ENCODE assay signal across 18 cellular contexts in the genomic region with DNA sequence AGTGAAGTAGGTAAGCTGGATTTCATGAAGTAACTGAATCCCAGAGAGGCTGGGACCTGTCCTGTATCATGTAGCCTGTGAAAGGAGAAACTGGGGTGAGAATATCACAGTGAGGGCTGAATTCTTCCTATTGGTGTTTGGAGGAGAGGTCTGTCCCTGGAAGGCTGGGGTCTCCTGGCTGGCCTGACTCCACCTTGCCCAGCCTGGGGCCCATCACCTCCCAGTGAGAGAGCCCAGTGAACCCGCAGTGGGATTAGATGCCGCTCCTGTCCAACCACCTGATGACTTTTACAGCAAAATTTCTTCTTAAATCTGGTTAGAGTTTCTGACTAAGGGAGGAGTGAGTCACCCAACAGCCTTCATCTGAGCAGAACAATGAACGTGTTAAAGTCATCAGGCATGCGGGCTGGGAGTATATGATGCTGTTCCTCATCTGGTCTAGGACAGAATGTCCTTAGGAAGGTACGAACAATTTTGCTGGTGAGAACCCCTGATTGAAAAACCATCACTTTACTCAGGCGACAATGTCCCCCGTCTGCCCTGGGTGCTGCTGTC.
DNase-seq lines count a peak whose midpoint lies in the region; TF ChIP-seq lines count a peak whose summit lies in the region.
"Had no signal": no experiment of that assay in that cellular context is flagged by ENCODE, and none has a peak within 500 bp of the region (broad histone marks: within the 10 kb centered on the region; RNA-seq: fewer than 3 reads in every experiment).

No MANE protein-coding gene starts in this region.

- no peak overlapping the region for H2AFZ ChIP-seq in H9 (ENCODE audit: low read length)

- H3K4ac ChIP-seq in H9 (ENCODE audit: low read depth, low read length), result no peak overlapping the region

- H2BK12ac ChIP-seq in H9 (ENCODE audit: insufficient read length, low read depth, low read length), result no peak overlapping the region

- no peak overlapping the region for H2AK5ac ChIP-seq in H9 (ENCODE audit: insufficient read length, low read length)

- no peak overlapping the region for H2BK120ac ChIP-seq in H9 (ENCODE audit: low read depth, low read length, poor library complexity, severe bottlenecking)

- H3K14ac ChIP-seq in H9 (ENCODE audit: insufficient read depth, low read length), result no peak overlapping the region

- H4K8ac ChIP-seq in H9 (replicated peaks; ENCODE audit: insufficient read length, low read depth, low read length), result no peak overlapping the region

- no peaks in the 10 kb centered on the region for H3K9me3 ChIP-seq in H9 (ENCODE audit: control insufficient read depth, low read depth, low read length)
- H3K9me3 ChIP-seq: mucosa of descending colon had no signal

- peaks cover 2% of the 10 kb centered on the region for H3K27me3 Mint-ChIP-seq in activated CD4-positive, alpha-beta T cell treated with anti-CD3 and anti-CD28 coated beads, Interleukin-2, amount 10 ng/mL, durations not matched to agents 24 days and 14 days
- no peaks in the 10 kb centered on the region for H3K27me3 Mint-ChIP-seq in H9 (ENCODE audit: low read depth)
- H3K27me3 Mint-ChIP-seq: B cell, progenitor cell of endocrine pancreas had no signal

- no peak overlapping the region for H2BK20ac ChIP-seq in H9 (ENCODE audit: low read depth, low read length, poor library complexity, severe bottlenecking)

- H4K5ac ChIP-seq in H9 (ENCODE audit: insufficient read length, low read depth, low read length), result no peak overlapping the region

- DNase-seq in AG04449 (ENCODE audit: low read depth, low spot score), result peak; percentile 23
- peak; percentile 60 for DNase-seq in HPDE6-E6E7 (ENCODE audit: extremely low spot score)
- peak; percentile 80 for DNase-seq in astrocyte of the hippocampus (ENCODE audit: low read depth, low spot score)
- peak; percentile 59 to 83 for DNase-seq in foreskin fibroblast
- DNase-seq in activated CD4-positive, alpha-beta T cell treated with anti-CD3 and anti-CD28 coated beads, Interleukin-2, amount 10 ng/mL, durations not matched to agents 24 days and 14 days, result no peak
- DNase-seq in SK-N-DZ (ENCODE audit: low spot score), result no peak
- DNase-seq in activated CD4-positive, alpha-beta T cell treated with anti-CD3 and anti-CD28 coated beads, Interleukin-2, amount 50 U/mL, for 48 hours, result no peak
- DNase-seq in H9, result no peak
- DNase-seq: activated T-cell treated with anti-CD3 and anti-CD28 coated beads, Interleukin-2, amount 50 U/mL, for 1 hour; amygdala; DMS79 treated with DMSO at 0.1 percent for 48 hours; H7; mucosa of descending colon; NCI-H1694; NCI-H774 had no signal

- H3K56ac ChIP-seq in H9 (ENCODE audit: insufficient read length, low read depth, low read length), result no peak overlapping the region

- TF ChIP-seq CTCF in AG04449 (IDR thresholded peaks at IDR 0.05; ENCODE audit: insufficient read depth, low read length, missing control alignments), result no peak
- no peak for TF ChIP-seq CTCF in foreskin fibroblast (IDR thresholded peaks at IDR 0.05; ENCODE audit: low read depth, low read length)
- TF ChIP-seq CTCF in H9 (conservative IDR thresholded peaks at IDR 0.05), result no peak

- no peak overlapping the region for H3K27ac ChIP-seq in H9 (ENCODE audit: insufficient read length, low read depth, low read length)
- H3K27ac ChIP-seq: SK-N-MC had no signal

- no peak overlapping the region for H4K91ac ChIP-seq in H9 (ENCODE audit: insufficient read length, low read depth, low read length)

- CTCF ChIA-PET in AG04449 (lab: Yijun Ruan, JAX), result interaction anchor here (1.0 kb wide), 1 partner anchor 9 kb away, joined by 5 read pairs; no protein-coding TSS in a partner anchor

- no peaks in the 10 kb centered on the region; the same call in 1 of the 2 replicates for H3K27me3 ChIP-seq in H9 (ENCODE audit: insufficient read depth, low read length)

- intact Hi-C loops in activated CD4-positive, alpha-beta T cell treated with anti-CD3 and anti-CD28 coated beads, Interleukin-2, amount 10 ng/mL, durations not matched to agents 24 days and 14 days (cut with micrococcal nuclease), result no loop called here

- H3K4me3 Mint-ChIP-seq in activated CD4-positive, alpha-beta T cell treated with anti-CD3 and anti-CD28 coated beads, Interleukin-2, amount 10 ng/mL, durations not matched to agents 24 days and 14 days, result no peak overlapping the region
- H3K4me3 Mint-ChIP-seq in H9, result no peak overlapping the region
- H3K4me3 Mint-ChIP-seq: B cell had no signal

- no peak overlapping the region for H3K4me3 ChIP-seq in AG04449 (ENCODE audit: low read depth, low read length)
- H3K4me3 ChIP-seq in foreskin fibroblast (ENCODE audit: low read depth in 1 of 2, low read length in 2 of 2), result no peak overlapping the region
- H3K4me3 ChIP-seq: mucosa of descending colon, SK-N-MC had no signal

- no peaks in the 10 kb centered on the region for H3K4me1 Mint-ChIP-seq in activated CD4-positive, alpha-beta T cell treated with anti-CD3 and anti-CD28 coated beads, Interleukin-2, amount 10 ng/mL, durations not matched to agents 24 days and 14 days
- peaks cover 14% of the 10 kb centered on the region in 2 experiments for H3K4me1 Mint-ChIP-seq in H9

- H3K23me2 ChIP-seq in H9 (ENCODE audit: insufficient read length, low read depth, low read length, poor library complexity, severe bottlenecking), result no peaks in the 10 kb centered on the region

- no peaks in the 10 kb centered on the region for H4K20me1 ChIP-seq in H9 (ENCODE audit: control insufficient read depth, insufficient read depth, insufficient read length)

- H3K23ac ChIP-seq in H9 (ENCODE audit: insufficient read length, low read depth, low read length), result no peak overlapping the region

- H3T11ph ChIP-seq in H9 (ENCODE audit: low read length), result no peak overlapping the region

- H3K79me2 ChIP-seq in H9 (ENCODE audit: insufficient read depth, low read length), result no peaks in the 10 kb centered on the region

- no peak overlapping the region for H2BK5ac ChIP-seq in H9 (ENCODE audit: insufficient read length, low read length)

- WGBS in H9 (ENCODE audit: extremely low coverage, insufficient read length, low lambda C conversion rate), result no CpG with 5 or more reads among the region's 7 CpGs

- peaks cover 9% of the 10 kb centered on the region for H3K9me3 Mint-ChIP-seq in activated CD4-positive, alpha-beta T cell treated with anti-CD3 and anti-CD28 coated beads, Interleukin-2, amount 10 ng/mL, durations not matched to agents 24 days and 14 days
- H3K9me3 Mint-ChIP-seq in H9, result peaks cover 0 to 8% of the 10 kb centered on the region in 2 experiments; a peak in 2 of 5 replicates

- no peak overlapping the region for H3K9ac ChIP-seq in H9 (ENCODE audit: extremely low read depth, insufficient read length, low read length)

- no peaks in the 10 kb centered on the region for H3K79me1 ChIP-seq in H9 (ENCODE audit: insufficient read depth, low read depth, low read length, poor library complexity, severe bottlenecking)

- H3K4me2 ChIP-seq in H9 (ENCODE audit: insufficient read depth, insufficient read length, low read length), result no peak overlapping the region

- POLR2A ChIA-PET in AG04449 (lab: Yijun Ruan, JAX), result no interaction called here

- peaks cover 5% of the 10 kb centered on the region; the same call in 1 of the 2 replicates for H3K4me1 ChIP-seq in H9 (ENCODE audit: insufficient read depth, low read length)

- no peak overlapping the region for H3K18ac ChIP-seq in H9 (ENCODE audit: insufficient read length, low read depth, low read length)

- no peak overlapping the region for H3K27ac Mint-ChIP-seq in activated CD4-positive, alpha-beta T cell treated with anti-CD3 and anti-CD28 coated beads, Interleukin-2, amount 10 ng/mL, durations not matched to agents 24 days and 14 days
- peak overlapping the region in 1 of 3 experiments; percentile 27; a peak in 1 of 7 replicates for H3K27ac Mint-ChIP-seq in H9
- H3K27ac Mint-ChIP-seq: B cell, progenitor cell of endocrine pancreas had no signal

- no peak overlapping the region for H2BK15ac ChIP-seq in H9 (ENCODE audit: low read depth, low read length)

- H3K36me3 Mint-ChIP-seq in activated CD4-positive, alpha-beta T cell treated with anti-CD3 and anti-CD28 coated beads, Interleukin-2, amount 10 ng/mL, durations not matched to agents 24 days and 14 days (ENCODE audit: low read depth), result no peaks in the 10 kb centered on the region
- H3K36me3 Mint-ChIP-seq in H9 (ENCODE audit: insufficient read depth in 1 of 3, low read depth in 3 of 3), result peaks cover 0 to 3% (median 1%) of the 10 kb centered on the region in 3 experiments; a peak in 2 of 7 replicates

Comparison
In these comparisons a context has a peak if more than half of its experiments do, and no peak if none do; other contexts are left out.
1. DNase-seq: peak in AG04449 (single experiment), HPDE6-E6E7 (single experiment), astrocyte of the hippocampus (single experiment) and foreskin fibroblast (2 of 2); none in activated CD4-positive, alpha-beta T cell treated with anti-CD3 and anti-CD28 coated beads, Interleukin-2, amount 10 ng/mL, durations not matched to agents 24 days and 14 days (single experiment), SK-N-DZ (single experiment), activated CD4-positive, alpha-beta T cell treated with anti-CD3 and anti-CD28 coated beads, Interleukin-2, amount 50 U/mL, for 48 hours (0 of 2) and H9 (single experiment).